1 cellular context compared by ENCODE assay signal in genomic region chr18:36572135-36572856, GRCh38.
TF ChIP-seq lines count a peak whose summit lies in the region.

No MANE protein-coding gene starts in this region.

TF ChIP-seq in GM12878, 131 proteins besides CTCF, POLR2A, EP300 and RAD21 (continued from another document):
- TF ChIP-seq BACH1 (IDR thresholded peaks at IDR 0.05; ENCODE audit: borderline replicate concordance): no peak
- no peak for TF ChIP-seq SMAD5 (IDR thresholded peaks at IDR 0.05; ENCODE audit: low read depth)
- no peak for TF ChIP-seq RFX5 (IDR thresholded peaks at IDR 0.05; ENCODE audit: low read depth, low read length)
- 0 out of 2 replicates have a peak, but pooled peaks have one; percentile 23 for TF ChIP-seq ZNF384 (IDR thresholded peaks at IDR 0.05; ENCODE audit: borderline replicate concordance, low read depth, low read length)
- TF ChIP-seq E4F1 (IDR thresholded peaks at IDR 0.05; ENCODE audit: borderline replicate concordance, partially characterized antibody): no peak
- TF ChIP-seq, protein P1, sequence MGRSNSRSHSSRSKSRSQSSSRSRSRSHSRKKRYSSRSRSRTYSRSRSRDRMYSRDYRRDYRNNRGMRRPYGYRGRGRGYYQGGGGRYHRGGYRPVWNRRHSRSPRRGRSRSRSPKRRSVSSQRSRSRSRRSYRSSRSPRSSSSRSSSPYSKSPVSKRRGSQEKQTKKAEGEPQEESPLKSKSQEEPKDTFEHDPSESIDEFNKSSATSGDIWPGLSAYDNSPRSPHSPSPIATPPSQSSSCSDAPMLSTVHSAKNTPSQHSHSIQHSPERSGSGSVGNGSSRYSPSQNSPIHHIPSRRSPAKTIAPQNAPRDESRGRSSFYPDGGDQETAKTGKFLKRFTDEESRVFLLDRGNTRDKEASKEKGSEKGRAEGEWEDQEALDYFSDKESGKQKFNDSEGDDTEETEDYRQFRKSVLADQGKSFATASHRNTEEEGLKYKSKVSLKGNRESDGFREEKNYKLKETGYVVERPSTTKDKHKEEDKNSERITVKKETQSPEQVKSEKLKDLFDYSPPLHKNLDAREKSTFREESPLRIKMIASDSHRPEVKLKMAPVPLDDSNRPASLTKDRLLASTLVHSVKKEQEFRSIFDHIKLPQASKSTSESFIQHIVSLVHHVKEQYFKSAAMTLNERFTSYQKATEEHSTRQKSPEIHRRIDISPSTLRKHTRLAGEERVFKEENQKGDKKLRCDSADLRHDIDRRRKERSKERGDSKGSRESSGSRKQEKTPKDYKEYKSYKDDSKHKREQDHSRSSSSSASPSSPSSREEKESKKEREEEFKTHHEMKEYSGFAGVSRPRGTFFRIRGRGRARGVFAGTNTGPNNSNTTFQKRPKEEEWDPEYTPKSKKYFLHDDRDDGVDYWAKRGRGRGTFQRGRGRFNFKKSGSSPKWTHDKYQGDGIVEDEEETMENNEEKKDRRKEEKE (IDR thresholded peaks at IDR 0.05): no peak
- no peak for TF ChIP-seq E2F8 (IDR thresholded peaks at IDR 0.05; ENCODE audit: low read depth, partially characterized antibody)
- TF ChIP-seq BMI1 (IDR thresholded peaks at IDR 0.05; ENCODE audit: borderline replicate concordance): no peak
- TF ChIP-seq SKIL (IDR thresholded peaks at IDR 0.05; ENCODE audit: low read depth, poor library complexity, severe bottlenecking): peak; percentile 65
- TF ChIP-seq EGR1 (IDR thresholded peaks at IDR 0.05; ENCODE audit: borderline replicate concordance in 1 of 2, low read depth in 2 of 2, low read length in 2 of 2): no peak
- no peak for TF ChIP-seq NRF1 (conservative IDR thresholded peaks at IDR 0.05; ENCODE audit: low read depth, low read length)
- TF ChIP-seq NFIC (IDR thresholded peaks at IDR 0.05; ENCODE audit: low read depth, low read length): no peak
- no peak for TF ChIP-seq RB1 (IDR thresholded peaks at IDR 0.05; ENCODE audit: borderline replicate concordance)
- no peak for TF ChIP-seq ZNF24 (IDR thresholded peaks at IDR 0.05)
- TF ChIP-seq NFYA (IDR thresholded peaks at IDR 0.05; ENCODE audit: borderline replicate concordance, low read depth, low read length): no peak
- no peak for TF ChIP-seq CREM (IDR thresholded peaks at IDR 0.05; ENCODE audit: low read depth)
- TF ChIP-seq ZNF622 (IDR thresholded peaks at IDR 0.05): no peak
- no peak for TF ChIP-seq CHD1 (IDR thresholded peaks at IDR 0.05; ENCODE audit: low read depth, low read length)
- no peak for TF ChIP-seq MXI1 (IDR thresholded peaks at IDR 0.05; ENCODE audit: low read depth, low read length)
- no peak for TF ChIP-seq REST (IDR thresholded peaks at IDR 0.05; ENCODE audit: low read depth, low read length)
- TF ChIP-seq, protein P2, sequence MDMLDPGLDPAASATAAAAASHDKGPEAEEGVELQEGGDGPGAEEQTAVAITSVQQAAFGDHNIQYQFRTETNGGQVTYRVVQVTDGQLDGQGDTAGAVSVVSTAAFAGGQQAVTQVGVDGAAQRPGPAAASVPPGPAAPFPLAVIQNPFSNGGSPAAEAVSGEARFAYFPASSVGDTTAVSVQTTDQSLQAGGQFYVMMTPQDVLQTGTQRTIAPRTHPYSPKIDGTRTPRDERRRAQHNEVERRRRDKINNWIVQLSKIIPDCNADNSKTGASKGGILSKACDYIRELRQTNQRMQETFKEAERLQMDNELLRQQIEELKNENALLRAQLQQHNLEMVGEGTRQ (IDR thresholded peaks at IDR 0.05; ENCODE audit: borderline replicate concordance, low read depth, low read length): no peak
- TF ChIP-seq, protein P3, sequence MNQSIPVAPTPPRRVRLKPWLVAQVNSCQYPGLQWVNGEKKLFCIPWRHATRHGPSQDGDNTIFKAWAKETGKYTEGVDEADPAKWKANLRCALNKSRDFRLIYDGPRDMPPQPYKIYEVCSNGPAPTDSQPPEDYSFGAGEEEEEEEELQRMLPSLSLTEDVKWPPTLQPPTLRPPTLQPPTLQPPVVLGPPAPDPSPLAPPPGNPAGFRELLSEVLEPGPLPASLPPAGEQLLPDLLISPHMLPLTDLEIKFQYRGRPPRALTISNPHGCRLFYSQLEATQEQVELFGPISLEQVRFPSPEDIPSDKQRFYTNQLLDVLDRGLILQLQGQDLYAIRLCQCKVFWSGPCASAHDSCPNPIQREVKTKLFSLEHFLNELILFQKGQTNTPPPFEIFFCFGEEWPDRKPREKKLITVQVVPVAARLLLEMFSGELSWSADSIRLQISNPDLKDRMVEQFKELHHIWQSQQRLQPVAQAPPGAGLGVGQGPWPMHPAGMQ (IDR thresholded peaks at IDR 0.05; ENCODE audit: borderline replicate concordance): no peak
- TF ChIP-seq RUNX3 (IDR thresholded peaks at IDR 0.05; ENCODE audit: low read length): peak; percentile 73
- TF ChIP-seq NBN (IDR thresholded peaks at IDR 0.05): no peak
- TF ChIP-seq IRF4 (IDR thresholded peaks at IDR 0.05; ENCODE audit: low read depth, low read length): no peak
- TF ChIP-seq POLR2AphosphoS2 (IDR thresholded peaks at IDR 0.05; ENCODE audit: low read depth, low read length): no peak
- no peak for TF ChIP-seq IKZF2 (IDR thresholded peaks at IDR 0.05)
- TF ChIP-seq RAD51 (IDR thresholded peaks at IDR 0.05): no peak
- TF ChIP-seq MTA3 (IDR thresholded peaks at IDR 0.05; ENCODE audit: borderline replicate concordance, low read length): no peak
- no peak for TF ChIP-seq GABPA (IDR thresholded peaks at IDR 0.05; ENCODE audit: low read depth)
- TF ChIP-seq ZNF207 (IDR thresholded peaks at IDR 0.05; ENCODE audit: borderline replicate concordance): no peak
- TF ChIP-seq CEBPB (IDR thresholded peaks at IDR 0.05; ENCODE audit: borderline replicate concordance in 1 of 2, low read depth in 2 of 2, low read length in 2 of 2): no peak
